Comparison of ENCODE assay signal across 1 cellular context in the genomic region with DNA sequence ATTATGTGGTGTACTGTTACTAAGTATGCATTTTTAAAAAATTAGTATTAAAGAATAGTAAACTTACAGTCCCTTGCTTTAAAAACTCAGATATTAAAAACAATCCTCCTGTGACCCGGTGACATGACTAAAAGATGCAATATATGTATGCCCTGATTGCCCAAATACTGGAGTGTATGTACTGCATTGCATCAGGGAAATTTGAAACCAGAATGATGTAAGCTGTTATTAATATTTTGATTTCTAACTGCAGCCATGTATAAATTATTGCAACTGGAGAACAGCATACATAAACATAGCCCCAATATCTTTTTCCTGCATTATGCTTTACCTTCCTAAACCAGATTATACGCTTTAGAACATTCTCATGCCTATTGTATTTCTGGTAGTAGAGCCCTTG.
TF ChIP-seq lines count a peak whose summit lies in the region.

No MANE protein-coding gene starts in this region.

TF ChIP-seq in A549, 52 proteins besides CTCF, POLR2A, EP300 and RAD21:
- TF ChIP-seq RFX5 (IDR thresholded peaks at IDR 0.05) (no peak), KDM1A (IDR thresholded peaks at IDR 0.05; ENCODE audit: low read depth) (no peak), TP53 (CRISPR knock-in tag; IDR thresholded peaks at IDR 0.05) (no peak), ZNF302 (CRISPR knock-in tag; IDR thresholded peaks at IDR 0.05) (no peak), SMC3 (IDR thresholded peaks at IDR 0.05) (no peak)
- TF ChIP-seq, protein P1, sequence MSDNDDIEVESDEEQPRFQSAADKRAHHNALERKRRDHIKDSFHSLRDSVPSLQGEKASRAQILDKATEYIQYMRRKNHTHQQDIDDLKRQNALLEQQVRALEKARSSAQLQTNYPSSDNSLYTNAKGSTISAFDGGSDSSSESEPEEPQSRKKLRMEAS (IDR thresholded peaks at IDR 0.05), result no peak
- TF ChIP-seq, protein P2, sequence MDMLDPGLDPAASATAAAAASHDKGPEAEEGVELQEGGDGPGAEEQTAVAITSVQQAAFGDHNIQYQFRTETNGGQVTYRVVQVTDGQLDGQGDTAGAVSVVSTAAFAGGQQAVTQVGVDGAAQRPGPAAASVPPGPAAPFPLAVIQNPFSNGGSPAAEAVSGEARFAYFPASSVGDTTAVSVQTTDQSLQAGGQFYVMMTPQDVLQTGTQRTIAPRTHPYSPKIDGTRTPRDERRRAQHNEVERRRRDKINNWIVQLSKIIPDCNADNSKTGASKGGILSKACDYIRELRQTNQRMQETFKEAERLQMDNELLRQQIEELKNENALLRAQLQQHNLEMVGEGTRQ (IDR thresholded peaks at IDR 0.05), result no peak
TF ChIP-seq in A549: peak in this region for 0.
